In genomic region chr14:39454906-39455539, GRCh38 we compare ENCODE assay signal across 25 cellular contexts. TPM values are rescaled to one million over a fixed set of nuclear protein-coding genes. Genes with fewer than 3 reads are reported as not detected.
DNase-seq lines count a peak whose midpoint lies in the region; ATAC-seq, FAIRE-seq and TF ChIP-seq lines count a peak whose summit lies in the region.
"Had no signal": no experiment of that assay in that cellular context is flagged by ENCODE, and none has a peak within 500 bp of the region (broad histone marks: within the 10 kb centered on the region; RNA-seq: fewer than 3 reads in every experiment).

No MANE protein-coding gene starts in this region.

- no peaks in the 10 kb centered on the region for H3K36me3 Mint-ChIP-seq in stimulated activated effector memory CD8-positive, alpha-beta T cell treated with anti-CD3 and anti-CD28 coated beads, Interleukin-12 subunit alpha, Interleukin-12 subunit beta, amount 100 ng/mL, for 72 hours
- no peaks in the 10 kb centered on the region for H3K36me3 Mint-ChIP-seq in activated naive CD4-positive, alpha-beta T cell treated with anti-CD3 and anti-CD28 coated beads, Interleukin-2, amount 10 ng/mL, durations not matched to agents 7 days and 5 days

- H4K20me1 ChIP-seq in GM12878 (ENCODE audit: control insufficient read depth, insufficient read depth), result no peaks in the 10 kb centered on the region
- H4K20me1 ChIP-seq: BLaER1 treated with 17β-estradiol and CSF1 and Interleukin-3, amounts not matched to agents 10 nM and 100 nM had no signal

- peaks cover 4% of the 10 kb centered on the region for H3K27me3 Mint-ChIP-seq in activated naive CD4-positive, alpha-beta T cell treated with anti-CD3 and anti-CD28 coated beads, Interleukin-2, amount 10 ng/mL, durations not matched to agents 7 days and 5 days
- H3K27me3 Mint-ChIP-seq: CD4-positive, alpha-beta T cell had no signal

- H3K79me2 ChIP-seq in GM12878 (ENCODE audit: control insufficient read depth, insufficient read depth, low read length), result no peaks in the 10 kb centered on the region; the same call in 1 of the 2 replicates

- H3K9me3 ChIP-seq in cardiac muscle cell (ENCODE audit: low read depth) (no peaks in the 10 kb centered on the region), right atrium auricular region (no peaks in the 10 kb centered on the region), GM12878 (replicated peaks; ENCODE audit: control insufficient read depth, insufficient read depth, low read length) (no peaks in the 10 kb centered on the region; the same call in 2 of the 3 replicates)
- H3K9me3 ChIP-seq: A549; BLaER1 treated with 17β-estradiol and CSF1 and Interleukin-3, amounts not matched to agents 10 nM and 100 nM had no signal

- no peak for TF ChIP-seq CTCF in cardiac muscle cell (IDR thresholded peaks at IDR 0.05; ENCODE audit: low read depth, low read length)
- TF ChIP-seq CTCF in right atrium auricular region (IDR thresholded peaks at IDR 0.05), result no peak
- no peak for TF ChIP-seq CTCF in GM12878 (IDR thresholded peaks at IDR 0.05 in 2 of 3, conservative IDR thresholded peaks at IDR 0.05 in 1 of 3; ENCODE audit: control insufficient read depth in 2 of 3, extremely low read depth in 1 of 3, insufficient read depth in 1 of 3, low read depth in 3 of 3, low read length in 3 of 3)

- H3K4me2 ChIP-seq in GM12878 (ENCODE audit: control insufficient read depth, insufficient read depth), result no peak overlapping the region
- H3K4me2 ChIP-seq: A549; BLaER1 treated with 17β-estradiol and CSF1 and Interleukin-3, amounts not matched to agents 10 nM and 100 nM had no signal

- CTCF ChIA-PET in GM12878 (lab: Yijun Ruan, JAX), result interaction anchor here (1.0 to 6.0 kb wide), 8 partner anchors 9 to 36 kb away, joined by 3 to 68 read pairs (median 8); partner anchors contain the start of gene FBXO33
- CTCF ChIA-PET in activated naive CD4-positive, alpha-beta T cell treated with anti-CD3 and anti-CD28 coated beads, Interleukin-2, amount 10 ng/mL, durations not matched to agents 7 days and 5 days (lab: Charles Lee), result no interaction called here

- H3K27me3 ChIP-seq in cardiac muscle cell (no peaks in the 10 kb centered on the region), right atrium auricular region (no peaks in the 10 kb centered on the region), GM12878 (replicated peaks in 1 of 2; ENCODE audit: control insufficient read depth in 2 of 2, insufficient read depth in 2 of 2, low read length in 1 of 2) (no peaks in the 10 kb centered on the region)
- H3K27me3 ChIP-seq: BLaER1 treated with 17β-estradiol and CSF1 and Interleukin-3, amounts not matched to agents 10 nM and 100 nM had no signal

- H3K27ac Mint-ChIP-seq in stimulated activated effector memory CD8-positive, alpha-beta T cell treated with anti-CD3 and anti-CD28 coated beads, Interleukin-12 subunit alpha, Interleukin-12 subunit beta, amount 100 ng/mL, for 72 hours, result peak overlapping the region; percentile 18
- H3K27ac Mint-ChIP-seq in activated naive CD4-positive, alpha-beta T cell treated with anti-CD3 and anti-CD28 coated beads, Interleukin-2, amount 10 ng/mL, durations not matched to agents 7 days and 5 days, result no peak overlapping the region
- H3K27ac Mint-ChIP-seq: CD4-positive, alpha-beta T cell; H9 had no signal

- FAIRE-seq in GM12878 (lab: Jason Lieb, UNC), result no peak
- FAIRE-seq: A549, D721Med, K562 had no signal

- no peaks in the 10 kb centered on the region for H3K36me3 ChIP-seq in cardiac muscle cell
- H3K36me3 ChIP-seq in right atrium auricular region, result no peaks in the 10 kb centered on the region
- no peaks in the 10 kb centered on the region for H3K36me3 ChIP-seq in GM12878 (ENCODE audit: control insufficient read depth in 2 of 2, insufficient read depth in 2 of 2, low read length in 1 of 2)
- H3K36me3 ChIP-seq: BLaER1 treated with 17β-estradiol and CSF1 and Interleukin-3, amounts not matched to agents 10 nM and 100 nM had no signal

- POLR2A ChIA-PET in GM12878 (lab: Charles Lee), result interaction anchor here (0.5 to 4.1 kb wide), 6 partner anchors 10 to 348 kb away, joined by 3 to 51 read pairs (median 4); partner anchors contain the start of gene FBXO33

- 12% methylated on average over 2 of the region's 2 CpGs for WGBS in GM12878 (ENCODE audit: insufficient coverage, insufficient replicate concordance, low lambda C conversion rate, missing lambda C conversion rate)

- H3K27ac ChIP-seq in cardiac muscle cell, result peak overlapping the region; percentile 83
- H3K27ac ChIP-seq in right atrium auricular region, result no peak overlapping the region
- H3K27ac ChIP-seq in GM12878 (ENCODE audit: control insufficient read depth, insufficient read depth), result no peak overlapping the region
- H3K27ac ChIP-seq: A549; BLaER1 treated with 17β-estradiol and CSF1 and Interleukin-3, amounts not matched to agents 10 nM and 100 nM; GM23248; SK-N-MC had no signal

- no peak for TF ChIP-seq EP300 in GM12878 (IDR thresholded peaks at IDR 0.05; ENCODE audit: borderline replicate concordance in 1 of 2, control insufficient read depth in 1 of 2, low read depth in 2 of 2, low read length in 2 of 2)

- intact Hi-C loops in GM12878 (cut with micrococcal nuclease; ENCODE audit: unreplicated experiment), result no loop called here

- RAD21 ChIA-PET in GM12878 (lab: Charles Lee; ENCODE audit: unreplicated experiment), result interaction anchor here (1.0 to 5.6 kb wide), 6 partner anchors 10 to 29 kb away, joined by 3 to 53 read pairs (median 12); partner anchors contain the start of gene FBXO33

- H3K4me1 ChIP-seq in cardiac muscle cell (ENCODE audit: low read depth) (peaks cover 27% of the 10 kb centered on the region), right atrium auricular region (no peaks in the 10 kb centered on the region), GM12878 (ENCODE audit: control insufficient read depth, insufficient read depth, low read length) (peaks cover 15% of the 10 kb centered on the region)
- H3K4me1 ChIP-seq: A549; BLaER1 treated with 17β-estradiol and CSF1 and Interleukin-3, amounts not matched to agents 10 nM and 100 nM had no signal

- no TSS peak for BruUV-seq in GM12878 (replicated peaks; lab: Mats Ljungman, UMichigan)

- in situ Hi-C loops in GM12878 (cut with MboI), result no loop called here

- H2AFZ ChIP-seq in GM12878 (ENCODE audit: control insufficient read depth, low read depth, low read length), result peak overlapping the region; percentile 12; the same call in 1 of the 2 replicates
- H2AFZ ChIP-seq: GM23248 had no signal

- H3K4me1 Mint-ChIP-seq in stimulated activated effector memory CD8-positive, alpha-beta T cell treated with anti-CD3 and anti-CD28 coated beads, Interleukin-12 subunit alpha, Interleukin-12 subunit beta, amount 100 ng/mL, for 72 hours, result peaks cover 9% of the 10 kb centered on the region
- peaks cover 4% of the 10 kb centered on the region for H3K4me1 Mint-ChIP-seq in activated naive CD4-positive, alpha-beta T cell treated with anti-CD3 and anti-CD28 coated beads, Interleukin-2, amount 10 ng/mL, durations not matched to agents 7 days and 5 days
- H3K4me1 Mint-ChIP-seq: H9 had no signal

- no peaks in the 10 kb centered on the region for H3K9me3 Mint-ChIP-seq in stimulated activated effector memory CD8-positive, alpha-beta T cell treated with anti-CD3 and anti-CD28 coated beads, Interleukin-12 subunit alpha, Interleukin-12 subunit beta, amount 100 ng/mL, for 72 hours
- H3K9me3 Mint-ChIP-seq in activated naive CD4-positive, alpha-beta T cell treated with anti-CD3 and anti-CD28 coated beads, Interleukin-2, amount 10 ng/mL, durations not matched to agents 7 days and 5 days, result no peaks in the 10 kb centered on the region
- H3K9me3 Mint-ChIP-seq: CD4-positive, alpha-beta T cell; H9 had no signal

- no peak for ATAC-seq in GM12878
- ATAC-seq in stimulated activated effector memory CD8-positive, alpha-beta T cell treated with anti-CD3 and anti-CD28 coated beads, Interleukin-12 subunit alpha, Interleukin-12 subunit beta, amount 100 ng/mL, for 72 hours, result no peak
- ATAC-seq: A549, K562, Panc1 had no signal

- no peak for TF ChIP-seq POLR2A in GM12878 (IDR thresholded peaks at IDR 0.05; ENCODE audit: low read depth, low read length)

- H3K4me3 ChIP-seq in cardiac muscle cell (no peak overlapping the region), right atrium auricular region (no peak overlapping the region), GM12878 (no peak overlapping the region)
- H3K4me3 ChIP-seq: A549; BLaER1 treated with 17β-estradiol and CSF1 and Interleukin-3, amounts not matched to agents 10 nM and 100 nM; GM23248; K562; SK-N-MC had no signal

- SMC1A ChIA-PET in GM12878 (lab: Charles Lee; ENCODE audit: uncharacterized antibody, unreplicated experiment), result interaction anchor here (0.9 to 6.5 kb wide), 7 partner anchors 9 to 35 kb away, joined by 3 to 65 read pairs (median 8); partner anchors contain the start of gene FBXO33

- no peak overlapping the region for H3K4me3 Mint-ChIP-seq in stimulated activated effector memory CD8-positive, alpha-beta T cell treated with anti-CD3 and anti-CD28 coated beads, Interleukin-12 subunit alpha, Interleukin-12 subunit beta, amount 100 ng/mL, for 72 hours
- no peak overlapping the region for H3K4me3 Mint-ChIP-seq in activated naive CD4-positive, alpha-beta T cell treated with anti-CD3 and anti-CD28 coated beads, Interleukin-2, amount 10 ng/mL, durations not matched to agents 7 days and 5 days
- H3K4me3 Mint-ChIP-seq: CD4-positive, alpha-beta T cell; H9 had no signal

- no peak for TF ChIP-seq RAD21 in GM12878 (IDR thresholded peaks at IDR 0.05; ENCODE audit: insufficient read depth, low read depth, low read length)

- DNase-seq in cardiac muscle cell (ENCODE audit: low read depth in 1 of 2, low spot score in 1 of 2) (peak in 1 of 2 donors; percentile 38), right atrium auricular region (ENCODE audit: low spot score) (no peak), OCI-M1 (lab: John Stamatoyannopoulos, UW) (peak; percentile 21), GM12878 (ENCODE audit: low read depth, low spot score) (no peak), T-helper 2 cell (no peak)
- no peak for DNase-seq in stimulated activated effector memory CD8-positive, alpha-beta T cell treated with anti-CD3 and anti-CD28 coated beads, Interleukin-12 subunit alpha, Interleukin-12 subunit beta, amount 100 ng/mL, for 72 hours (ENCODE audit: low spot score in 2 of 2)
- DNase-seq in activated naive CD4-positive, alpha-beta T cell treated with anti-CD3 and anti-CD28 coated beads, Interleukin-2, amount 10 ng/mL, durations not matched to agents 7 days and 5 days, result no peak
- DNase-seq: AML-193; CD4-positive, alpha-beta T cell; GM23248; H9; Kasumi-1; MV-4-11; NCI-H1105 treated with DMSO at 0.1 percent for 48 hours; NCI-H146; NCI-H1930; NCI-H2107; NCI-H526 treated with DMSO at 0.1 percent for 48 hours; SIG-M5 had no signal

- H3K9ac ChIP-seq in GM12878 (ENCODE audit: control insufficient read depth, insufficient read depth, low read length), result no peak overlapping the region
- H3K9ac ChIP-seq: BLaER1 treated with 17β-estradiol and CSF1 and Interleukin-3, amounts not matched to agents 10 nM and 100 nM; GM23248 had no signal

RNA-seq across cellular contexts. Expression of gene FBXO33, which starts 22.8 kb away (rescaled TPM):
- total RNA-seq in cardiac muscle cell (13.6 and 14.7 TPM in 2 replicates), right atrium auricular region (1 to 10 TPM; 6.6 to 9.2 TPM), GM12878 (2014; rRNA removed) (24.4 and 27.5 TPM in 2 replicates), GM12878 (2014; rRNA removed; fragmentation: Illumina TruSeq; extraction: Trizol) (20.1 and 21.5 TPM in 2 replicates), GM12878 (2021) (20.8 and 21.1 TPM in 2 replicates)
- polyA plus RNA-seq in cardiac muscle cell (12.8 and 14.0 TPM in 2 replicates), GM12878 (2011; rRNA removed) (56.9 and 74.1 TPM in 2 replicates), GM12878 (2014; fragmentation: Illumina TruSeq; extraction: Trizol) (18.5 and 22.2 TPM in 2 replicates), GM12878 (2014; fragmentation: Nextera tagmentation; extraction: Ambion mirVana) (10 to 100 TPM in 1 of 2 experiments, 1 to 10 TPM in 1; 5.8 to 13.5 TPM), GM12878 (2014; rRNA removed) (16.7 and 19.1 TPM in 2 replicates), GM12878 (2016; fragmentation: Nextera tagmentation; extraction: Ambion mirVana) (10 to 100 TPM in 1 of 2 experiments, 1 to 10 TPM in 1; 4.7 to 21.8 TPM)
- 26.3 and 26.4 TPM in 2 replicates for total RNA-seq in GM12878 (2013; cell fraction: nucleolus; rRNA removed)
- 9.1 TPM for polyA plus RNA-seq in GM12878 (2011; ENCODE audit: low read depth)
- polyA plus RNA-seq in GM12878 (2011; cell fraction: cytosol; rRNA removed), result 24.8 and 25.1 TPM in 2 replicates
- polyA plus RNA-seq in GM12878 (2011; cell fraction: nucleus; rRNA removed), result 31.8 and 40.7 TPM in 2 replicates
- 12.3 and 14.8 TPM in 2 replicates for polyA plus RNA-seq in GM12878 (2012)
- polyA minus RNA-seq in GM12878 (2011; rRNA and poly(A)+ RNA removed), result 35.7 and 37.6 TPM in 2 replicates
- polyA minus RNA-seq in GM12878 (2011; cell fraction: cytosol; rRNA and poly(A)+ RNA removed), result 13.1 and 14.7 TPM in 2 replicates
- polyA minus RNA-seq in GM12878 (2011; cell fraction: nucleus; rRNA and poly(A)+ RNA removed), result 32.2 and 45.7 TPM in 2 replicates
